ENCODE assay signal across 22 cellular contexts in the genomic region with DNA sequence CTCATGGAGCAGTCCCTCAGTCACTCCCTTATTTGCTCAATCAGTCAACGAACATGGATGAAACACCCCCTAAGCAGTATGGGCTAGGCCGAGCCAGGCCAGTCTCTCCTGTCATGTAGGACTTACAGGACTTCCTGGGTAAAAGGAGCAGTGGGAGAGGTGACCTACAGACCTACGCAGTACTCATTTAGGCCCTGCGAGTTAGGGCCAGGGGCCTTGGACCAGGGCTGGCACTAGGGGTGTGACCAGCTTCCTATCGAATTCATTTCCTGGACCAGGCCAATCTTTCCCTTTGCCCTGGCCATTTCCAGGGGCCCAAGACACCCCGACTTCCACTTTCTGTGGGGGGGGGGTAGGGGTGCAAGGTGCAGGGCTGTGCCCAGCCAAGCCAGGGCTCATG.
"Had no signal": no experiment of that assay in that cellular context is flagged by ENCODE, and none has a peak within 500 bp of the region (broad histone marks: within the 10 kb centered on the region; RNA-seq: fewer than 3 reads in every experiment).

No MANE protein-coding gene starts in this region.

- H3K9me3 ChIP-seq: esophagus squamous epithelium, heart right ventricle, left lung, pancreas, right lobe of liver, suprapubic skin, transverse colon had no signal

- H3K27me3 ChIP-seq: esophagus squamous epithelium, heart right ventricle, left lung, pancreas, right lobe of liver, suprapubic skin, transverse colon had no signal

- H3K36me3 ChIP-seq: esophagus squamous epithelium, heart right ventricle, left lung, pancreas, right lobe of liver, suprapubic skin, transverse colon had no signal

- H3K36me3 Mint-ChIP-seq: naive thymus-derived CD4-positive, alpha-beta T cell had no signal

- H3K27ac ChIP-seq: coronary artery, esophagus squamous epithelium, heart right ventricle, left lung, pancreas, right lobe of liver, suprapubic skin, transverse colon had no signal

- H3K4me3 ChIP-seq: coronary artery, esophagus squamous epithelium, heart right ventricle, left lung, pancreas, right lobe of liver, suprapubic skin, transverse colon had no signal

- DNase-seq: effector memory CD8-positive, alpha-beta T cell; erythroblast; esophagus squamous epithelium; foreskin melanocyte; glutamatergic neuron; heart right ventricle; hippocampal formation; left lung; mesenchymal stem cell; midbrain; naive thymus-derived CD4-positive, alpha-beta T cell; nephron progenitor cell; occipital lobe; pancreas; right lobe of liver; stimulated activated CD4-positive, alpha-beta T cell treated with anti-CD3 and anti-CD28 coated beads, Interleukin-15, amount 100 ng/mL, for 24 hours; stimulated activated CD4-positive, alpha-beta T cell treated with anti-CD3 and anti-CD28 coated beads, Interleukin-2, amount 100 ng/mL, for 48 hours; stimulated activated naive CD4-positive, alpha-beta T cell; stimulated activated naive CD8-positive, alpha-beta T cell treated with anti-CD3 and anti-CD28 coated beads, Interleukin-15, amount 100 ng/mL, for 72 hours; transverse colon had no signal

- H3K27ac Mint-ChIP-seq: effector memory CD8-positive, alpha-beta T cell; naive thymus-derived CD4-positive, alpha-beta T cell; nephron progenitor cell; stimulated activated naive CD8-positive, alpha-beta T cell treated with anti-CD3 and anti-CD28 coated beads, Interleukin-15, amount 100 ng/mL, for 72 hours had no signal

- ATAC-seq: effector memory CD8-positive, alpha-beta T cell; heart right ventricle; left lung; naive thymus-derived CD4-positive, alpha-beta T cell; pancreas; stimulated activated naive CD8-positive, alpha-beta T cell treated with anti-CD3 and anti-CD28 coated beads, Interleukin-15, amount 100 ng/mL, for 72 hours had no signal

- H3K4me1 ChIP-seq: right lobe of liver had no signal

- H3K4me3 Mint-ChIP-seq: effector memory CD8-positive, alpha-beta T cell; naive thymus-derived CD4-positive, alpha-beta T cell; nephron progenitor cell; stimulated activated naive CD8-positive, alpha-beta T cell treated with anti-CD3 and anti-CD28 coated beads, Interleukin-15, amount 100 ng/mL, for 72 hours had no signal

- H3K9me3 Mint-ChIP-seq: effector memory CD8-positive, alpha-beta T cell; naive thymus-derived CD4-positive, alpha-beta T cell; stimulated activated naive CD8-positive, alpha-beta T cell treated with anti-CD3 and anti-CD28 coated beads, Interleukin-15, amount 100 ng/mL, for 72 hours had no signal

- H3K4me1 Mint-ChIP-seq: stimulated activated naive CD8-positive, alpha-beta T cell treated with anti-CD3 and anti-CD28 coated beads, Interleukin-15, amount 100 ng/mL, for 72 hours had no signal
